In the genomic region with DNA sequence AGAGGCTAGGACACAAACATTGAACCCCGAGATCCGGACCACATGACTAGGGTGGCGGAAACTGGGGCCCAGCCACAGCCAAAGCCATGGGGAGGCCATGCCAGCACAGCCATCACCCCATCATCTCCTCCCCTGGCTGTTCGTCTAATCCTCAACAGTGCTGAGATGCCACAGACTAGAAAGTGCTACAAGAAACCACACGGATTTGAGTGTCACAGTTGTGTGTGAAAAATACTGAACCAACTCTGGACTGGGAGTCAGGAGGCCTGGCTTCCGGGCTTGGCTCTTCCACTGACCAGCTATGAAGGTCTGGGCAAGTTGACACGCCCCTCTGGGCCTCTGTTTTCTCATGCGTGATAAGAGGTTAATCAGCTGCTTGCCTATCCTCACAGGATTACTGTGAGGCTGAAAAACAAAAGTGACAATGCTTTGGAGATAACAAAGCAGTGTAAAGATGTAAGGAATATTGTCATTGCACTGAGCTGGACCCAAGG, we compare ENCODE assay signal across 15 cellular contexts. TPM values are rescaled to one million over a fixed set of nuclear protein-coding genes. Genes with fewer than 3 reads are reported as not detected.
DNase-seq lines count a peak whose midpoint lies in the region; ATAC-seq lines count a peak whose summit lies in the region.
"Had no signal": no experiment of that assay in that cellular context is flagged by ENCODE, and none has a peak within 500 bp of the region (broad histone marks: within the 10 kb centered on the region; RNA-seq: fewer than 3 reads in every experiment).

No MANE protein-coding gene starts in this region.

- no peak overlapping the region for H3K27ac Mint-ChIP-seq in stimulated activated memory B cell treated with anti-CD40 and anti-IgM and Interleukin-4, amounts not matched to agents 10 μg/mL and 1 μg/mL and 100 μg/mL, for 72 hours
- H3K27ac Mint-ChIP-seq in stimulated activated naive CD8-positive, alpha-beta T cell treated with anti-CD3 and anti-CD28 coated beads, Interleukin-15, amount 100 ng/mL, for 72 hours, result no peak overlapping the region
- no peak overlapping the region for H3K27ac Mint-ChIP-seq in activated T-cell treated with anti-CD3 and anti-CD28 coated beads, Interleukin-2, amount 50 U/mL, for 72 hours
- H3K27ac Mint-ChIP-seq: activated naive CD4-positive, alpha-beta T cell treated with anti-CD3 and anti-CD28 coated beads, Interleukin-2, amount 50 U/mL, for 72 hours; CD4-positive, alpha-beta memory T cell; stimulated activated naive B cell treated with anti-CD40 and anti-IgM and Interleukin-4, amounts not matched to agents 10 μg/mL and 1 μg/mL and 100 μg/mL, for 72 hours had no signal

- no peaks in the 10 kb centered on the region for H3K9me3 Mint-ChIP-seq in stimulated activated memory B cell treated with anti-CD40 and anti-IgM and Interleukin-4, amounts not matched to agents 10 μg/mL and 1 μg/mL and 100 μg/mL, for 72 hours
- no peaks in the 10 kb centered on the region for H3K9me3 Mint-ChIP-seq in stimulated activated naive CD8-positive, alpha-beta T cell treated with anti-CD3 and anti-CD28 coated beads, Interleukin-15, amount 100 ng/mL, for 72 hours
- H3K9me3 Mint-ChIP-seq in activated T-cell treated with anti-CD3 and anti-CD28 coated beads, Interleukin-2, amount 50 U/mL, for 72 hours, result no peaks in the 10 kb centered on the region
- H3K9me3 Mint-ChIP-seq: activated naive CD4-positive, alpha-beta T cell treated with anti-CD3 and anti-CD28 coated beads, Interleukin-2, amount 50 U/mL, for 72 hours had no signal

- peaks cover 80% of the 10 kb centered on the region for H3K27me3 Mint-ChIP-seq in stimulated activated memory B cell treated with anti-CD40 and anti-IgM and Interleukin-4, amounts not matched to agents 10 μg/mL and 1 μg/mL and 100 μg/mL, for 72 hours
- peaks cover 26% of the 10 kb centered on the region for H3K27me3 Mint-ChIP-seq in stimulated activated naive CD8-positive, alpha-beta T cell treated with anti-CD3 and anti-CD28 coated beads, Interleukin-15, amount 100 ng/mL, for 72 hours
- H3K27me3 Mint-ChIP-seq in activated T-cell treated with anti-CD3 and anti-CD28 coated beads, Interleukin-2, amount 50 U/mL, for 72 hours (ENCODE audit: low read depth), result peaks cover 6% of the 10 kb centered on the region

- DNase-seq in NCI-H1417 (lab: John Stamatoyannopoulos, UW), result peak; percentile 2 to 8 (median 2)
- no peak for DNase-seq in NCI-H1417 treated with DMSO at 0.1 percent for 48 hours (lab: John Stamatoyannopoulos, UW)
- peak; percentile 71 for DNase-seq in NCI-H2029 (lab: John Stamatoyannopoulos, UW)
- DNase-seq in glomerular visceral epithelial cell (ENCODE audit: extremely low spot score), result peak; percentile 73
- no peak for DNase-seq in stimulated activated CD4-positive, alpha-beta T cell treated with anti-CD3 and anti-CD28 coated beads, Interleukin-4, amount 100 ng/mL, for 24 hours
- DNase-seq in stimulated activated naive CD8-positive, alpha-beta T cell treated with anti-CD3 and anti-CD28 coated beads, Interleukin-15, amount 100 ng/mL, for 72 hours, result no peak
- DNase-seq in activated T-cell treated with anti-CD3 and anti-CD28 coated beads, Interleukin-2, amount 50 U/mL, for 72 hours, result no peak
- DNase-seq: activated CD4-positive, CD25-positive, alpha-beta regulatory T cell; CD4-positive, alpha-beta memory T cell; gastrocnemius medialis; H7; right lobe of liver; stimulated activated naive B cell treated with anti-CD40 and anti-IgM and Interleukin-4, amounts not matched to agents 10 μg/mL and 1 μg/mL and 100 μg/mL, for 72 hours had no signal

- no peaks in the 10 kb centered on the region for H3K36me3 Mint-ChIP-seq in stimulated activated memory B cell treated with anti-CD40 and anti-IgM and Interleukin-4, amounts not matched to agents 10 μg/mL and 1 μg/mL and 100 μg/mL, for 72 hours
- no peaks in the 10 kb centered on the region for H3K36me3 Mint-ChIP-seq in activated T-cell treated with anti-CD3 and anti-CD28 coated beads, Interleukin-2, amount 50 U/mL, for 72 hours (ENCODE audit: insufficient read depth in 2 of 2)
- H3K36me3 Mint-ChIP-seq: activated naive CD4-positive, alpha-beta T cell treated with anti-CD3 and anti-CD28 coated beads, Interleukin-2, amount 50 U/mL, for 72 hours; CD4-positive, alpha-beta memory T cell; stimulated activated naive B cell treated with anti-CD40 and anti-IgM and Interleukin-4, amounts not matched to agents 10 μg/mL and 1 μg/mL and 100 μg/mL, for 72 hours had no signal

- no peaks in the 10 kb centered on the region for H3K4me1 Mint-ChIP-seq in stimulated activated memory B cell treated with anti-CD40 and anti-IgM and Interleukin-4, amounts not matched to agents 10 μg/mL and 1 μg/mL and 100 μg/mL, for 72 hours
- no peaks in the 10 kb centered on the region for H3K4me1 Mint-ChIP-seq in stimulated activated naive CD8-positive, alpha-beta T cell treated with anti-CD3 and anti-CD28 coated beads, Interleukin-15, amount 100 ng/mL, for 72 hours
- H3K4me1 Mint-ChIP-seq in activated T-cell treated with anti-CD3 and anti-CD28 coated beads, Interleukin-2, amount 50 U/mL, for 72 hours (ENCODE audit: low read depth), result no peaks in the 10 kb centered on the region
- H3K4me1 Mint-ChIP-seq: CD4-positive, alpha-beta memory T cell; stimulated activated naive B cell treated with anti-CD40 and anti-IgM and Interleukin-4, amounts not matched to agents 10 μg/mL and 1 μg/mL and 100 μg/mL, for 72 hours had no signal

- peak; percentile 19 for ATAC-seq in stimulated activated memory B cell treated with anti-CD40 and anti-IgM and Interleukin-4, amounts not matched to agents 10 μg/mL and 1 μg/mL and 100 μg/mL, for 72 hours
- ATAC-seq in stimulated activated naive CD8-positive, alpha-beta T cell treated with anti-CD3 and anti-CD28 coated beads, Interleukin-15, amount 100 ng/mL, for 72 hours, result no peak
- no peak for ATAC-seq in activated T-cell treated with anti-CD3 and anti-CD28 coated beads, Interleukin-2, amount 50 U/mL, for 72 hours (replicated peaks in 1 of 2)
- ATAC-seq: activated naive CD4-positive, alpha-beta T cell treated with anti-CD3 and anti-CD28 coated beads, Interleukin-2, amount 50 U/mL, for 72 hours; gastrocnemius medialis; stimulated activated naive B cell treated with anti-CD40 and anti-IgM and Interleukin-4, amounts not matched to agents 10 μg/mL and 1 μg/mL and 100 μg/mL, for 72 hours had no signal

- no peak overlapping the region for H3K4me3 Mint-ChIP-seq in stimulated activated memory B cell treated with anti-CD40 and anti-IgM and Interleukin-4, amounts not matched to agents 10 μg/mL and 1 μg/mL and 100 μg/mL, for 72 hours
- no peak overlapping the region for H3K4me3 Mint-ChIP-seq in stimulated activated naive CD8-positive, alpha-beta T cell treated with anti-CD3 and anti-CD28 coated beads, Interleukin-15, amount 100 ng/mL, for 72 hours
- no peak overlapping the region for H3K4me3 Mint-ChIP-seq in activated T-cell treated with anti-CD3 and anti-CD28 coated beads, Interleukin-2, amount 50 U/mL, for 72 hours
- H3K4me3 Mint-ChIP-seq: CD4-positive, alpha-beta memory T cell; stimulated activated naive B cell treated with anti-CD40 and anti-IgM and Interleukin-4, amounts not matched to agents 10 μg/mL and 1 μg/mL and 100 μg/mL, for 72 hours had no signal

RNA-seq across cellular contexts. Expression of gene SHB, which starts 38.8 kb away (rescaled TPM):
- 1 to 10 TPM; 1.0 to 1.6 TPM for total RNA-seq in activated T-cell treated with anti-CD3 and anti-CD28 coated beads, Interleukin-2, amount 50 U/mL, for 72 hours

Comparison
In these comparisons a context has a peak if more than half of its experiments do, and no peak if none do; other contexts are left out.
1. DNase-seq: peak in NCI-H1417 (3 of 3), NCI-H2029 (single experiment) and glomerular visceral epithelial cell (single experiment); none in NCI-H1417 treated with DMSO at 0.1 percent for 48 hours (single experiment), stimulated activated CD4-positive, alpha-beta T cell treated with anti-CD3 and anti-CD28 coated beads, Interleukin-4, amount 100 ng/mL, for 24 hours (single experiment), stimulated activated naive CD8-positive, alpha-beta T cell treated with anti-CD3 and anti-CD28 coated beads, Interleukin-15, amount 100 ng/mL, for 72 hours (0 of 2) and activated T-cell treated with anti-CD3 and anti-CD28 coated beads, Interleukin-2, amount 50 U/mL, for 72 hours (0 of 2).